20 cellular contexts compared by ENCODE assay signal in the genomic region with DNA sequence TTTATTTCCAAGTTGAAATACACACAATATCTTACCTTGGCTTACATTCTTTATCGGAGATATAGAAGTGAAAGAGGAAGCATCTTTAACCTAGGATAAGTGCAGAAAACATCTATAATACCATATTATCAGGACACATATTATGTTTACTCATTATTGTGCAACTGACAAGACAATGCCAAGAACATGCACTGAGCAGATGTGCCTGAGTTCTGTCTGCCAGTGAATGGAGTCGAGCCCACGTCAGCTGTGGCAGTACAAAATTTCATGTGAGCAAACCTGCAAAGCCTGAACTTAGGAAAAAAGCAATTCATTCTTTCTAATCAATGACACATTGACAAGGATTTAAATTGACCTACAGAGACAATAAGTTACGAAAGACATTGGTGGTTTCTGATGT.
"Had no signal": no experiment of that assay in that cellular context is flagged by ENCODE, and none has a peak within 500 bp of the region (broad histone marks: within the 10 kb centered on the region; RNA-seq: fewer than 3 reads in every experiment).

No MANE protein-coding gene starts in this region.

- DNase-seq: activated CD4-positive, alpha-beta T cell treated with anti-CD3 and anti-CD28 coated beads, Interleukin-2, amount 10 ng/mL, durations not matched to agents 7 days and 5 days; activated CD8-positive, alpha-beta memory T cell treated with anti-CD3 and anti-CD28 coated beads for 24 hours; activated naive CD4-positive, alpha-beta T cell treated with Interleukin-2 at 50 U/mL for 16 hours; dorsolateral prefrontal cortex; foreskin keratinocyte; head of caudate nucleus; immature natural killer cell; mesendoderm; natural killer cell; posterior cingulate gyrus; stimulated activated CD4-positive, alpha-beta T cell treated with anti-CD3 and anti-CD28 coated beads, Interleukin-4, amount 100 ng/mL, for 4 hours; stimulated activated CD8-positive, alpha-beta memory T cell treated with anti-CD3 and anti-CD28 coated beads, Interleukin-4, amount 100 ng/mL, for 48 hours; stimulated activated naive CD8-positive, alpha-beta T cell treated with anti-CD3 and anti-CD28 coated beads, Interleukin-15, Interleukin-2, amounts not matched to agents 100 U/mL and 50 U/mL, for 24 hours; T-helper 9 cell; upper lobe of left lung had no signal

- FAIRE-seq: bronchial epithelial cell had no signal

- H3K4me1 Mint-ChIP-seq: activated CD4-positive, alpha-beta T cell treated with anti-CD3 and anti-CD28 coated beads, Interleukin-2, amount 10 ng/mL, durations not matched to agents 7 days and 5 days; immature natural killer cell; natural killer cell had no signal

- H3K4me3 Mint-ChIP-seq: activated CD4-positive, alpha-beta T cell treated with anti-CD3 and anti-CD28 coated beads, Interleukin-2, amount 10 ng/mL, durations not matched to agents 7 days and 5 days; endodermal cell; immature natural killer cell; natural killer cell had no signal

- ATAC-seq: foreskin keratinocyte; natural killer cell; stimulated activated naive CD8-positive, alpha-beta T cell treated with anti-CD3 and anti-CD28 coated beads, Interleukin-15, Interleukin-2, amounts not matched to agents 100 U/mL and 50 U/mL, for 24 hours had no signal

- H3K4me2 ChIP-seq: smooth muscle cell had no signal

- H3K9me3 ChIP-seq: upper lobe of left lung had no signal

- H3K36me3 Mint-ChIP-seq: immature natural killer cell, natural killer cell had no signal

- H3K4me3 ChIP-seq: ascending aorta, dorsolateral prefrontal cortex, smooth muscle cell, suprapubic skin, upper lobe of left lung had no signal

- H3K9me3 Mint-ChIP-seq: activated CD4-positive, alpha-beta T cell treated with anti-CD3 and anti-CD28 coated beads, Interleukin-2, amount 10 ng/mL, durations not matched to agents 7 days and 5 days; immature natural killer cell; natural killer cell had no signal

- H3K27ac ChIP-seq: ascending aorta, dorsolateral prefrontal cortex, foreskin keratinocyte, upper lobe of left lung had no signal

- H3K27ac Mint-ChIP-seq: activated CD4-positive, alpha-beta T cell treated with anti-CD3 and anti-CD28 coated beads, Interleukin-2, amount 10 ng/mL, durations not matched to agents 7 days and 5 days; endodermal cell; immature natural killer cell; natural killer cell had no signal

- H3K4me1 ChIP-seq: ascending aorta, foreskin keratinocyte, upper lobe of left lung had no signal
